ENCODE assay signal across 8 cellular contexts in the genomic region with DNA sequence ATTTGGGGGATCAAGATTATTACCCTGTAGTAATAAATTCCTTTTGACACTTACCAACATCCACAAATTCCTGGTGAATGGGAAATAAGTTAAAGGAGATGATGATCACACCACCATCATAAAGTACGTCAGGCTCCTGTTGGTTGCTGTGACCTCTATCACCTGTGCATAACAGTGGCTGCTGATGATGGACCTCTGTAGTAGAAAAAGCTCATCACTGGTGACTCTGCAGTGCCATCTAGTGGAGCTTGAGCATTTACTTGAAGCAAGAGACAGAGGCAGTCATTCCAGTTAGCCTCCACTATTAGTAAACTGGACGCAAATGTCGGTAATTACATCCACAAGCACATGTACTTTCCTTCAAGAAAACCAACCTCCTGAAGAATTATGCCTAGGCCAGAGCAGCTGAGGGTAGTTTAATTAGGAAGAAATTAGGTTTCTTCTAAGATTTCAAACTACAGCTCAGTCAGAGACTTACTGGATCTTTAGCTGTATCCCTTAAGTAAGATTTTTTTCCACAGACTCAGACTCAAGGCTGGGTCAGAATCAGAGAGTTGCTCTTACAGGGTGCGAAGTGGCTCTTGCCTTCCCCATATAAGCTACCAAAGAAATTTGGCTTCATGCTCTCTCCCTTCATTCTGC. TPM values are rescaled to one million over a fixed set of nuclear protein-coding genes. Genes with fewer than 3 reads are reported as not detected.
DNase-seq lines count a peak whose midpoint lies in the region; ATAC-seq, FAIRE-seq and TF ChIP-seq lines count a peak whose summit lies in the region.

No MANE protein-coding gene starts in this region.

- CTCF ChIA-PET in activated CD4-positive, alpha-beta memory T cell treated with anti-CD3 and anti-CD28 coated beads, Interleukin-2, amount 10 ng/mL, durations not matched to agents 7 days and 5 days (lab: Charles Lee): interaction anchor here (0.7 to 2.5 kb wide), 35 partner anchors 9 to 985 kb away, joined by 3 to 36 read pairs (median 4); a partner anchor contains a TSS

- peak; percentile 50 for DNase-seq in GM19239 (ENCODE audit: insufficient read length, low spot score)
- peak; percentile 77 for DNase-seq in HS-5 (ENCODE audit: low read depth)
- peak; percentile 94 for DNase-seq in NCI-H82 (lab: John Stamatoyannopoulos, UW)
- peak; percentile 72 for DNase-seq in activated CD4-positive, alpha-beta memory T cell treated with anti-CD3 and anti-CD28 coated beads, Interleukin-2, amount 10 ng/mL, durations not matched to agents 7 days and 5 days
- peak; percentile 87 for DNase-seq in epithelial cell of esophagus (ENCODE audit: low read depth)
- peak; percentile 64 for DNase-seq in naive B cell
- peak; percentile 2 to 61 (median 41) for DNase-seq in stimulated activated naive CD4-positive, alpha-beta T cell (lab: John Stamatoyannopoulos, UW)

- H3K4me1 Mint-ChIP-seq in activated CD4-positive, alpha-beta memory T cell treated with anti-CD3 and anti-CD28 coated beads, Interleukin-2, amount 10 ng/mL, durations not matched to agents 7 days and 5 days: peaks cover 6% of the 10 kb centered on the region
- H3K4me1 Mint-ChIP-seq in naive B cell: peaks cover 0 to 4% (median 4%) of the 10 kb centered on the region in 3 donors

- peak; percentile 81 to 92 for ATAC-seq in naive B cell (ENCODE audit: low read depth in 2 of 2)

- no peak overlapping the region for H3K4me3 Mint-ChIP-seq in activated CD4-positive, alpha-beta memory T cell treated with anti-CD3 and anti-CD28 coated beads, Interleukin-2, amount 10 ng/mL, durations not matched to agents 7 days and 5 days
- no peak overlapping the region for H3K4me3 Mint-ChIP-seq in naive B cell

- H3K36me3 Mint-ChIP-seq in activated CD4-positive, alpha-beta memory T cell treated with anti-CD3 and anti-CD28 coated beads, Interleukin-2, amount 10 ng/mL, durations not matched to agents 7 days and 5 days (ENCODE audit: low read depth): no peaks in the 10 kb centered on the region
- H3K36me3 Mint-ChIP-seq in naive B cell: no peaks in the 10 kb centered on the region

- TF ChIP-seq CTCF in C4-2B (conservative IDR thresholded peaks at IDR 0.05) (peak; percentile 90), epithelial cell of esophagus (IDR thresholded peaks at IDR 0.05; ENCODE audit: insufficient read depth, low read depth, low read length, missing control alignments) (peak; percentile 89)

- POLR2A ChIA-PET in activated CD4-positive, alpha-beta memory T cell treated with anti-CD3 and anti-CD28 coated beads, Interleukin-2, amount 10 ng/mL, durations not matched to agents 7 days and 5 days (lab: Charles Lee): interaction anchor here (0.8 to 1.3 kb wide), 5 partner anchors 9 to 734 kb away, joined by 3 to 4 read pairs (median 3); no protein-coding TSS in a partner anchor

- H3K27me3 Mint-ChIP-seq in activated CD4-positive, alpha-beta memory T cell treated with anti-CD3 and anti-CD28 coated beads, Interleukin-2, amount 10 ng/mL, durations not matched to agents 7 days and 5 days: no peaks in the 10 kb centered on the region
- H3K27me3 Mint-ChIP-seq in naive B cell: no peaks in the 10 kb centered on the region

- FAIRE-seq in GM19239 (lab: Jason Lieb, UNC): peak; percentile 84

- no peak overlapping the region for H3K27ac Mint-ChIP-seq in activated CD4-positive, alpha-beta memory T cell treated with anti-CD3 and anti-CD28 coated beads, Interleukin-2, amount 10 ng/mL, durations not matched to agents 7 days and 5 days
- peak overlapping the region in 1 of 6 donors; percentile 5 for H3K27ac Mint-ChIP-seq in naive B cell

- no peaks in the 10 kb centered on the region for H3K9me3 Mint-ChIP-seq in activated CD4-positive, alpha-beta memory T cell treated with anti-CD3 and anti-CD28 coated beads, Interleukin-2, amount 10 ng/mL, durations not matched to agents 7 days and 5 days
- H3K9me3 Mint-ChIP-seq in naive B cell: no peaks in the 10 kb centered on the region

- no peak overlapping the region for H3K27ac ChIP-seq in C4-2B

- no peak overlapping the region for H3K4me3 ChIP-seq in epithelial cell of esophagus (ENCODE audit: low read length)

RNA-seq across cellular contexts. Expression of a gene that starts 39.3 kb away (rescaled TPM):
- total RNA-seq in activated CD4-positive, alpha-beta memory T cell treated with anti-CD3 and anti-CD28 coated beads, Interleukin-2, amount 10 ng/mL, durations not matched to agents 7 days and 5 days: 10 to 100 TPM; 28.9 to 30.3 TPM
- polyA plus RNA-seq in naive B cell (ENCODE audit: low read depth in 6 of 6): 1 to 10 TPM in 4 of 6 donors, under 1 TPM in 1, not detected in 1; 0.66 to 3.4 (median 1.6) TPM

Comparison
In these comparisons a context has a peak if more than half of its experiments do, and no peak if none do; other contexts are left out.
1. DNase-seq: peak in every context shown above with its lines; median percentile 94 in NCI-H82; 87 in epithelial cell of esophagus; 77 in HS-5; 72 in activated CD4-positive, alpha-beta memory T cell treated with anti-CD3 and anti-CD28 coated beads, Interleukin-2, amount 10 ng/mL, durations not matched to agents 7 days and 5 days; 64 in naive B cell; 50 in GM19239; 41 in stimulated activated naive CD4-positive, alpha-beta T cell.